ENCODE assay signal across 20 cellular contexts in the genomic region with DNA sequence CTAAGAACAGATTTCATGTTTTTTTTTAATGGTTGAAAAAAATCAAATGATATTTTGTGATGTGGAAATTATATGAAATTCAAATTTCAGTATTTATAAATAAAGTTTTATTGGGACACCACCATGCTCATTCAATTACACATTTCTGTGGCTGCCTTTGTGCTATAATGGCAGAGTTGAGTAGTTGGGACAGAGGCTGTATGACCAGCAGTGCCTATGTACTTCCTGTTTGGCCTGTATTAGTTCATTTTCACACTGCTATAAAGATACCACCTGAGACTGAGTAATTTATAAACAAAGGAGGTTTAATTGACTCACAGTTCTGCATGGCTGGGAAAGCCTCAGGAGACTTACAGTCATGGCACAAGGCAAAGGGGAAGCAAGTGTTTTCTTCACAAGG.
"Had no signal": no experiment of that assay in that cellular context is flagged by ENCODE, and none has a peak within 500 bp of the region (broad histone marks: within the 10 kb centered on the region; RNA-seq: fewer than 3 reads in every experiment).

No MANE protein-coding gene starts in this region.

- H3K27ac ChIP-seq: neutrophil, right atrium auricular region, SK-N-MC, skin epidermis, upper lobe of left lung, WERI-Rb-1 had no signal

- DNase-seq: activated CD4-positive, alpha-beta T cell treated with anti-CD3 and anti-CD28 coated beads, Interleukin-2, amount 10 ng/mL, durations not matched to agents 7 days and 5 days; activated T-cell treated with anti-CD3 and anti-CD28 coated beads, Interleukin-2, amount 50 U/mL, for 1 hour; central memory CD4-positive, alpha-beta T cell; cortex of kidney; effector memory CD8-positive, alpha-beta T cell; erythroblast; glutamatergic neuron; immature natural killer cell; left cardiac atrium; naive B cell; posterior cingulate gyrus; substantia nigra; T-helper 1 cell; upper lobe of left lung; WERI-Rb-1 had no signal

- H3K4me1 ChIP-seq: right atrium auricular region, upper lobe of left lung had no signal

- H3K27me3 ChIP-seq: neutrophil, right atrium auricular region, upper lobe of left lung had no signal

- H3K4me3 ChIP-seq: lung, right atrium auricular region, SK-N-MC, skin epidermis, upper lobe of left lung had no signal

- H3K9me3 ChIP-seq: neutrophil, right atrium auricular region, upper lobe of left lung had no signal

- ATAC-seq: effector memory CD8-positive, alpha-beta T cell; left cardiac atrium had no signal
